In genomic region chr2:223100061-223100511, GRCh38 we compare ENCODE assay signal across 13 cellular contexts. TPM values are rescaled to one million over a fixed set of nuclear protein-coding genes. Genes with fewer than 3 reads are reported as not detected.
DNase-seq lines count a peak whose midpoint lies in the region; ATAC-seq and TF ChIP-seq lines count a peak whose summit lies in the region.
"Had no signal": no experiment of that assay in that cellular context is flagged by ENCODE, and none has a peak within 500 bp of the region (broad histone marks: within the 10 kb centered on the region; RNA-seq: fewer than 3 reads in every experiment).

No MANE protein-coding gene starts in this region.

- H3K36me3 Mint-ChIP-seq in naive thymus-derived CD8-positive, alpha-beta T cell, result no peaks in the 10 kb centered on the region

- H3K4me1 ChIP-seq in lung (ENCODE audit: control insufficient read depth in 2 of 2, insufficient read depth in 2 of 2, low read length in 2 of 2), result peaks cover 0 to 3% of the 10 kb centered on the region in 2 donors
- peaks cover 0 to 34% (median 23%) of the 10 kb centered on the region in 4 donors for H3K4me1 ChIP-seq in tibial artery

- H3K27me3 ChIP-seq in lung (ENCODE audit: control insufficient read depth, insufficient read depth) (no peaks in the 10 kb centered on the region), tibial artery (no peaks in the 10 kb centered on the region)

- no peaks in the 10 kb centered on the region for H3K9me3 ChIP-seq in lung (ENCODE audit: control insufficient read depth in 2 of 2, insufficient read depth in 1 of 2, low read length in 1 of 2)
- H3K9me3 ChIP-seq in tibial artery, result no peaks in the 10 kb centered on the region

- no peak for TF ChIP-seq CTCF in coronary artery (IDR thresholded peaks at IDR 0.05)
- no peak for TF ChIP-seq CTCF in lung (IDR thresholded peaks at IDR 0.05; ENCODE audit: control extremely low read depth, extremely low read depth)
- TF ChIP-seq CTCF in tibial artery (IDR thresholded peaks at IDR 0.05), result no peak

- H3K36me3 ChIP-seq in lung (ENCODE audit: control insufficient read depth in 2 of 2, insufficient read depth in 2 of 2, low read length in 2 of 2), result no peaks in the 10 kb centered on the region
- no peaks in the 10 kb centered on the region for H3K36me3 ChIP-seq in tibial artery

- no peak overlapping the region for H3K4me3 Mint-ChIP-seq in naive thymus-derived CD8-positive, alpha-beta T cell
- H3K4me3 Mint-ChIP-seq: activated naive CD4-positive, alpha-beta T cell treated with anti-CD3 and anti-CD28 coated beads for 36 hours had no signal

- intact Hi-C loops in tibial artery (cut with DNase I; ENCODE audit: low total_unique reads), result no loop called here

- POLR2A ChIA-PET in naive thymus-derived CD8-positive, alpha-beta T cell (lab: Charles Lee), result no interaction called here

- peaks cover 0 to 3% (median 0%) of the 10 kb centered on the region in 9 donors for H3K9me3 Mint-ChIP-seq in naive thymus-derived CD8-positive, alpha-beta T cell
- H3K9me3 Mint-ChIP-seq: activated naive CD4-positive, alpha-beta T cell treated with anti-CD3 and anti-CD28 coated beads for 36 hours had no signal

- H3K27ac Mint-ChIP-seq in naive thymus-derived CD8-positive, alpha-beta T cell, result no peak overlapping the region
- H3K27ac Mint-ChIP-seq: activated naive CD4-positive, alpha-beta T cell treated with anti-CD3 and anti-CD28 coated beads for 36 hours had no signal

- peaks cover 0 to 4% (median 2%) of the 10 kb centered on the region in 5 donors for H3K27me3 Mint-ChIP-seq in naive thymus-derived CD8-positive, alpha-beta T cell

- H3K4me1 Mint-ChIP-seq in naive thymus-derived CD8-positive, alpha-beta T cell, result no peaks in the 10 kb centered on the region

- H3K4me3 ChIP-seq in coronary artery (no peak overlapping the region), lung (no peak overlapping the region), tibial artery (no peak overlapping the region)

- WGBS in lung, 2 donors, result 20 to 70% methylated on average over 4 of the region's 4 CpGs

- DNase-seq in HT1080 (ENCODE audit: low read depth) (peak; percentile 4), coronary artery (ENCODE audit: low spot score) (peak; percentile 82), lung (ENCODE audit: low spot score) (peak; percentile 36), tibial artery (peak; percentile 49 to 81), SW 1271 (lab: John Stamatoyannopoulos, UW) (no peak), epidermal melanocyte (ENCODE audit: insufficient read length, low spot score) (no peak)
- no peak for DNase-seq in naive thymus-derived CD8-positive, alpha-beta T cell
- DNase-seq: activated CD4-positive, alpha-beta T cell treated with anti-CD3 and anti-CD28 coated beads for 1 hour; activated naive CD4-positive, alpha-beta T cell treated with anti-CD3 and anti-CD28 coated beads for 36 hours; DMS79; NCI-H2081 treated with DMSO at 0.1 percent for 48 hours had no signal

- no peak for ATAC-seq in lung (ENCODE audit: insufficient read depth, low FRiP score)
- no peak for ATAC-seq in naive thymus-derived CD8-positive, alpha-beta T cell

- peak overlapping the region in 1 of 2 donors; percentile 42 for H3K27ac ChIP-seq in coronary artery
- H3K27ac ChIP-seq in lung (ENCODE audit: low read depth in 1 of 2, low read length in 1 of 2), result no peak overlapping the region
- peak overlapping the region; percentile 7 to 8 for H3K27ac ChIP-seq in tibial artery
- H3K27ac ChIP-seq: RWPE1 had no signal

RNA-seq across cellular contexts. Expression of gene KCNE4, which starts 48.1 kb away (rescaled TPM):
- not detected in 2 replicates for total RNA-seq in HT1080 (2014; rRNA removed; shearing (Covaris generic))
- 0.07 TPM in 1 of 2 replicates, not detected in the other for polyA plus RNA-seq in HT1080 (2015; cell fraction: cytosol; rRNA removed)
- not detected in 2 replicates for polyA plus RNA-seq in HT1080 (2015; cell fraction: nucleus; rRNA removed)
- 1 to 10 TPM; 1.2 to 5.3 TPM for total RNA-seq in lung
- polyA plus RNA-seq in lung, result under 1 TPM; 0.79 to 0.90 TPM
- total RNA-seq in naive thymus-derived CD8-positive, alpha-beta T cell, result not detected
- not detected for polyA plus RNA-seq in naive thymus-derived CD8-positive, alpha-beta T cell
- total RNA-seq: activated naive CD4-positive, alpha-beta T cell treated with anti-CD3 and anti-CD28 coated beads for 36 hours; endothelial cell of umbilical vein had no signal

Comparison
In these comparisons a context has a peak if more than half of its experiments do, and no peak if none do; other contexts are left out.
1. DNase-seq: peak in HT1080 (single experiment), coronary artery (single experiment), lung (single experiment) and tibial artery (2 of 2); none in SW 1271 (0 of 2), naive thymus-derived CD8-positive, alpha-beta T cell (0 of 10) and epidermal melanocyte (single experiment).
2. H3K27ac ChIP-seq: peak in tibial artery (2 of 2); none in lung (0 of 2).